ENCODE assay signal across 19 cellular contexts in the genomic region with DNA sequence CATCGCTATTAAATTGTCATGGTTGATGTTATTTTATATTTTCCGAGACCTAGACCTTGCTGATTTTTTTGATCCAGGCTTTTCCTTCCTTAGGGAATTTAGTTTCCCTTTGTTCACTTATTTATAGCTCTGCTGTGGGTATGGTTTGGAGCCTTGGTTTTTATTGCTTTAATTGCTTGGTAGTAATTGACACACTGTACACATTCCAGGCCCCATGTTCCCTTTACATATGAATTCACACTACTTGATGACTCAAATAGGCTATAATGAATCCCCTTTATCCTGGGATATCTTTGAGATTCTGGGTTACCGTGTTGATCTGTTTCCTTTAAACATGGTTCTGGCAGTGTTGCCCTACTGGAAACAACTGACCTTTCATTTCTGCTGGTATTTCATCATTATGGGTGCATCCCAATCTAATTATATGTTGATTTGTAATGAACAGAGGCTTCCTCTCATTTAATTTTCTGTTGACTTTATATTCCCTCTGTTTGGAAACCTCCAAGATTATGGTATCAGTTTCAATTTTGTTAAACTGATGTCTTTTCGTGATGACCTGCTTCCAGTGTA.
DNase-seq lines count a peak whose midpoint lies in the region; ATAC-seq and TF ChIP-seq lines count a peak whose summit lies in the region.
"Had no signal": no experiment of that assay in that cellular context is flagged by ENCODE, and none has a peak within 500 bp of the region (broad histone marks: within the 10 kb centered on the region; RNA-seq: fewer than 3 reads in every experiment).

No MANE protein-coding gene starts in this region.

- ATAC-seq in activated T-helper 17 cell treated with anti-CD3 and anti-CD28 coated beads, Interleukin-2, amount 50 U/mL, for 72 hours (replicated peaks): no peak
- ATAC-seq in stimulated activated memory B cell treated with anti-CD40 and anti-IgM and Interleukin-4, amounts not matched to agents 10 μg/mL and 1 μg/mL and 100 μg/mL, for 72 hours: no peak
- ATAC-seq in GM21825 (IDR thresholded peaks at IDR 0.05; ENCODE audit: unreplicated experiment): no peak
- ATAC-seq: HepG2; stimulated activated naive CD8-positive, alpha-beta T cell treated with anti-CD3 and anti-CD28 coated beads, Interleukin-15, amount 100 ng/mL, for 72 hours had no signal

- H3K27me3 ChIP-seq in HUES64 (ENCODE audit: insufficient read depth, low read length): no peaks in the 10 kb centered on the region
- no peaks in the 10 kb centered on the region for H3K27me3 ChIP-seq in muscle layer of duodenum (ENCODE audit: low read depth, low read length)
- no peaks in the 10 kb centered on the region for H3K27me3 ChIP-seq in stomach smooth muscle (ENCODE audit: control insufficient read depth in 1 of 2, insufficient read depth in 2 of 2, low read length in 2 of 2)
- H3K27me3 ChIP-seq in MM.1S (replicated peaks; ENCODE audit: insufficient read depth, low read length): no peaks in the 10 kb centered on the region
- H3K27me3 ChIP-seq: MG63, SJSA1 had no signal

- 95% methylated on average over 4 of the region's 4 CpGs for WGBS in HUES64

- no peaks in the 10 kb centered on the region for H3K36me3 ChIP-seq in HUES64 (ENCODE audit: insufficient read depth, low read length)
- no peaks in the 10 kb centered on the region for H3K36me3 ChIP-seq in muscle layer of duodenum (ENCODE audit: control insufficient read depth in 1 of 2, insufficient read depth in 2 of 2, low read length in 2 of 2)
- H3K36me3 ChIP-seq in stomach smooth muscle (ENCODE audit: control insufficient read depth in 2 of 2, insufficient read depth in 2 of 2, low read length in 2 of 2): no peaks in the 10 kb centered on the region
- H3K36me3 ChIP-seq in MM.1S (replicated peaks; ENCODE audit: insufficient read depth, low read length): no peaks in the 10 kb centered on the region
- H3K36me3 ChIP-seq: MG63, SJSA1 had no signal

- H3K4me3 ChIP-seq in HUES64 (ENCODE audit: low read length) (no peak overlapping the region), muscle layer of duodenum (ENCODE audit: low read depth in 1 of 2, low read length in 2 of 2) (no peak overlapping the region), stomach smooth muscle (ENCODE audit: low read length in 2 of 2) (peak overlapping the region in 1 of 2 donors; percentile 26), MM.1S (ENCODE audit: low read length) (no peak overlapping the region)
- H3K4me3 ChIP-seq: MG63, SJSA1 had no signal

- TF ChIP-seq CTCF in MM.1S (IDR thresholded peaks at IDR 0.05; ENCODE audit: low read length): no peak

- DNase-seq in MM.1S: no peak
- DNase-seq: activated CD4-positive, CD25-positive, alpha-beta regulatory T cell treated with anti-CD3 and anti-CD28 coated beads, Interleukin-2, amount 50 U/mL, for 72 hours; AML-193; caudate nucleus; effector CD4-positive, alpha-beta T cell; hippocampal formation; MG63; NCI-H187 treated with DMSO at 0.1 percent for 48 hours; stimulated activated naive CD8-positive, alpha-beta T cell treated with anti-CD3 and anti-CD28 coated beads, Interleukin-15, amount 100 ng/mL, for 72 hours; T1000 had no signal

- no peak overlapping the region for H2AFZ ChIP-seq in MM.1S (ENCODE audit: low read length)

- no peaks in the 10 kb centered on the region for H3K79me2 ChIP-seq in MM.1S (ENCODE audit: low read length)

- no peaks in the 10 kb centered on the region for H3K36me3 Mint-ChIP-seq in activated T-helper 17 cell treated with anti-CD3 and anti-CD28 coated beads, Interleukin-2, amount 50 U/mL, for 72 hours (ENCODE audit: low read depth)
- no peaks in the 10 kb centered on the region for H3K36me3 Mint-ChIP-seq in stimulated activated memory B cell treated with anti-CD40 and anti-IgM and Interleukin-4, amounts not matched to agents 10 μg/mL and 1 μg/mL and 100 μg/mL, for 72 hours

- peaks cover 7% of the 10 kb centered on the region for H3K4me1 Mint-ChIP-seq in activated T-helper 17 cell treated with anti-CD3 and anti-CD28 coated beads, Interleukin-2, amount 50 U/mL, for 72 hours
- peaks cover 23% of the 10 kb centered on the region for H3K4me1 Mint-ChIP-seq in stimulated activated memory B cell treated with anti-CD40 and anti-IgM and Interleukin-4, amounts not matched to agents 10 μg/mL and 1 μg/mL and 100 μg/mL, for 72 hours

- no peak overlapping the region for H3K4me2 ChIP-seq in MM.1S (ENCODE audit: low read depth, low read length)

- H3K27ac Mint-ChIP-seq in activated T-helper 17 cell treated with anti-CD3 and anti-CD28 coated beads, Interleukin-2, amount 50 U/mL, for 72 hours: peak overlapping the region; percentile 3
- H3K27ac Mint-ChIP-seq in stimulated activated memory B cell treated with anti-CD40 and anti-IgM and Interleukin-4, amounts not matched to agents 10 μg/mL and 1 μg/mL and 100 μg/mL, for 72 hours: no peak overlapping the region
- H3K27ac Mint-ChIP-seq: activated T-helper 2 cell treated with anti-CD3 and anti-CD28 coated beads, Interferon-gamma antibody, Interleukin-2, Interleukin-4, amounts not matched to agents 10 μg/mL and 5 μg/mL and 100 μg/mL, durations not matched to agents 14 hours and 24 hours and 36 hours; stimulated activated naive CD8-positive, alpha-beta T cell treated with anti-CD3 and anti-CD28 coated beads, Interleukin-15, amount 100 ng/mL, for 72 hours had no signal

- H3K9me3 ChIP-seq in HUES64 (ENCODE audit: insufficient read depth, low read depth, low read length) (no peaks in the 10 kb centered on the region), muscle layer of duodenum (ENCODE audit: control insufficient read depth in 1 of 2, low read length in 2 of 2) (no peaks in the 10 kb centered on the region), stomach smooth muscle (ENCODE audit: control insufficient read depth in 2 of 2, low read length in 2 of 2) (no peaks in the 10 kb centered on the region), MM.1S (replicated peaks; ENCODE audit: insufficient read depth, low read length) (no peaks in the 10 kb centered on the region)
- H3K9me3 ChIP-seq: MG63, SJSA1 had no signal

- H3F3A ChIP-seq in MM.1S (ENCODE audit: insufficient read depth, low read length): no peaks in the 10 kb centered on the region

- no peaks in the 10 kb centered on the region for H4K20me1 ChIP-seq in MM.1S (ENCODE audit: insufficient read depth, low read length)

- no peaks in the 10 kb centered on the region for H3K9me2 ChIP-seq in MM.1S (replicated peaks; ENCODE audit: insufficient read depth, low read length)

- no peaks in the 10 kb centered on the region for H3K27me3 Mint-ChIP-seq in activated T-helper 17 cell treated with anti-CD3 and anti-CD28 coated beads, Interleukin-2, amount 50 U/mL, for 72 hours
- H3K27me3 Mint-ChIP-seq in stimulated activated memory B cell treated with anti-CD40 and anti-IgM and Interleukin-4, amounts not matched to agents 10 μg/mL and 1 μg/mL and 100 μg/mL, for 72 hours: no peaks in the 10 kb centered on the region
- H3K27me3 Mint-ChIP-seq: stimulated activated naive CD8-positive, alpha-beta T cell treated with anti-CD3 and anti-CD28 coated beads, Interleukin-15, amount 100 ng/mL, for 72 hours had no signal

- H3K9ac ChIP-seq in HUES64 (ENCODE audit: low read depth, low read length): no peak overlapping the region
- no peak overlapping the region for H3K9ac ChIP-seq in stomach smooth muscle (ENCODE audit: low read length in 2 of 2)
- H3K9ac ChIP-seq in MM.1S (ENCODE audit: low read length): no peak overlapping the region

- H3K4me1 ChIP-seq in HUES64 (ENCODE audit: insufficient read depth, low read length) (peaks cover 39% of the 10 kb centered on the region), muscle layer of duodenum (ENCODE audit: control insufficient read depth in 1 of 2, insufficient read depth in 2 of 2, low read length in 2 of 2) (peaks cover 23 to 69% of the 10 kb centered on the region in 2 donors), stomach smooth muscle (ENCODE audit: control insufficient read depth, insufficient read depth, low read length) (peaks cover 42% of the 10 kb centered on the region), MM.1S (ENCODE audit: low read length) (no peaks in the 10 kb centered on the region)

- H3K27ac ChIP-seq in HUES64 (ENCODE audit: low read depth, low read length): 0 out of 2 replicates have a peak overlapping the region, but pooled peaks have one; percentile 3
- H3K27ac ChIP-seq in muscle layer of duodenum (ENCODE audit: low read length): peak overlapping the region; percentile 90
- H3K27ac ChIP-seq in stomach smooth muscle (ENCODE audit: low read length): peak overlapping the region; percentile 95
- no peak overlapping the region for H3K27ac ChIP-seq in MM.1S (ENCODE audit: low read length)
- H3K27ac ChIP-seq: SJSA1 had no signal

- no peaks in the 10 kb centered on the region for H3K9me3 Mint-ChIP-seq in activated T-helper 17 cell treated with anti-CD3 and anti-CD28 coated beads, Interleukin-2, amount 50 U/mL, for 72 hours
- no peaks in the 10 kb centered on the region for H3K9me3 Mint-ChIP-seq in stimulated activated memory B cell treated with anti-CD40 and anti-IgM and Interleukin-4, amounts not matched to agents 10 μg/mL and 1 μg/mL and 100 μg/mL, for 72 hours
- H3K9me3 Mint-ChIP-seq: activated T-helper 2 cell treated with anti-CD3 and anti-CD28 coated beads, Interferon-gamma antibody, Interleukin-2, Interleukin-4, amounts not matched to agents 10 μg/mL and 5 μg/mL and 100 μg/mL, durations not matched to agents 14 hours and 24 hours and 36 hours; stimulated activated naive CD8-positive, alpha-beta T cell treated with anti-CD3 and anti-CD28 coated beads, Interleukin-15, amount 100 ng/mL, for 72 hours had no signal

- H3K4me3 Mint-ChIP-seq in activated T-helper 17 cell treated with anti-CD3 and anti-CD28 coated beads, Interleukin-2, amount 50 U/mL, for 72 hours: no peak overlapping the region
- no peak overlapping the region for H3K4me3 Mint-ChIP-seq in stimulated activated memory B cell treated with anti-CD40 and anti-IgM and Interleukin-4, amounts not matched to agents 10 μg/mL and 1 μg/mL and 100 μg/mL, for 72 hours
- H3K4me3 Mint-ChIP-seq: stimulated activated naive CD8-positive, alpha-beta T cell treated with anti-CD3 and anti-CD28 coated beads, Interleukin-15, amount 100 ng/mL, for 72 hours had no signal
